Comparison of ENCODE assay signal across 8 cellular contexts in the genomic region with DNA sequence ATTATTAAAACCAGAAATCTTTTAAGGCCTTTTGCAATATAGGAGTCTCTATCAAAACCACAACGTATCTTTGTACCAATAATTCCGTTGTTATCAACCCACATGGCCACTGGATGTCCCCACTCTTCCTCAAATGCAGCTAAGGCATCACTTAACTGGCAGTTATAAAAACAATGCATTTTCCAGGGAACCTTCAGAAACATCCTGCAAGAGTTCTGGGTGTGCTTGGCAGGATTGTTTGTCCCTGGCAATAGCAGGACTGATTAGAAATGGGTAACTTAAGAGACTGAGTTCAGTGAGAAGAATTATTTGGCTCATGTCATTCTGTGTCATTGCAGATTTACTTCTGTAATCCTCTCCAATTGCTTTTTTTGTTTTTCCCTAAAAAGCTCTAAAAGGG.
DNase-seq lines count a peak whose midpoint lies in the region; ATAC-seq and TF ChIP-seq lines count a peak whose summit lies in the region.

No MANE protein-coding gene starts in this region.

- H3K79me2 ChIP-seq in fibroblast of lung (ENCODE audit: control insufficient read depth, insufficient read depth, low read length) (no peaks in the 10 kb centered on the region), osteoblast (ENCODE audit: insufficient read depth, low read length) (no peaks in the 10 kb centered on the region)

- H3K4me1 ChIP-seq in Panc1 (ENCODE audit: control insufficient read depth, insufficient read depth, low read length), result no peaks in the 10 kb centered on the region
- H3K4me1 ChIP-seq in fibroblast of lung (ENCODE audit: control insufficient read depth, extremely low read depth, insufficient read depth, low read length), result no peaks in the 10 kb centered on the region
- H3K4me1 ChIP-seq in osteoblast (ENCODE audit: insufficient read depth, low read length), result no peaks in the 10 kb centered on the region

- peak; percentile 30 for DNase-seq in EL
- peak; percentile 29 to 53 for DNase-seq in Kasumi-1 (lab: John Stamatoyannopoulos, UW)
- DNase-seq in Panc1 (ENCODE audit: low read depth, low spot score), result no peak
- DNase-seq in fibroblast of lung (ENCODE audit: low read depth in 2 of 2), result peak; percentile 36 to 63
- DNase-seq in osteoblast (ENCODE audit: insufficient read length, low spot score, missing footprints), result no peak
- no peak for DNase-seq in GF-D8 (lab: John Stamatoyannopoulos, UW)
- DNase-seq in activated naive CD8-positive, alpha-beta T cell treated with anti-CD3 and anti-CD28 coated beads, Interleukin-2, amount 50 U/mL, for 24 hours, result no peak

- intact Hi-C loops in Panc1 (cut with micrococcal nuclease; ENCODE audit: unreplicated experiment), result loop anchor here (5.0 kb wide), 1 partner anchor 192 kb away; no protein-coding TSS in a partner anchor

- ATAC-seq in Panc1, result no peak
- ATAC-seq in HG03571 (IDR thresholded peaks at IDR 0.05; ENCODE audit: unreplicated experiment), result no peak
- no peak for ATAC-seq in activated naive CD8-positive, alpha-beta T cell treated with anti-CD3 and anti-CD28 coated beads, Interleukin-2, amount 50 U/mL, for 24 hours

- H3K27me3 ChIP-seq in Panc1 (ENCODE audit: control insufficient read depth, insufficient read depth, low read length), result no peaks in the 10 kb centered on the region
- no peaks in the 10 kb centered on the region for H3K27me3 ChIP-seq in fibroblast of lung (ENCODE audit: control insufficient read depth, insufficient read depth, low read length)
- H3K27me3 ChIP-seq in osteoblast (ENCODE audit: insufficient read depth, low read length), result no peaks in the 10 kb centered on the region

- H3K9me3 Mint-ChIP-seq in activated naive CD8-positive, alpha-beta T cell treated with anti-CD3 and anti-CD28 coated beads, Interleukin-2, amount 50 U/mL, for 24 hours, result peaks cover 4% of the 10 kb centered on the region

- POLR2A ChIA-PET in Panc1 (lab: Charles Lee), result no interaction called here

- H3K36me3 ChIP-seq in Panc1 (ENCODE audit: control insufficient read depth, insufficient read depth, low read length), result no peaks in the 10 kb centered on the region
- no peaks in the 10 kb centered on the region for H3K36me3 ChIP-seq in fibroblast of lung (ENCODE audit: control insufficient read depth, insufficient read depth, low read length)
- no peaks in the 10 kb centered on the region for H3K36me3 ChIP-seq in osteoblast (ENCODE audit: insufficient read depth, low read length)

- no peaks in the 10 kb centered on the region for H3K27me3 Mint-ChIP-seq in activated naive CD8-positive, alpha-beta T cell treated with anti-CD3 and anti-CD28 coated beads, Interleukin-2, amount 50 U/mL, for 24 hours

- H3K4me1 Mint-ChIP-seq in activated naive CD8-positive, alpha-beta T cell treated with anti-CD3 and anti-CD28 coated beads, Interleukin-2, amount 50 U/mL, for 24 hours, result no peaks in the 10 kb centered on the region

- H3K4me2 ChIP-seq in fibroblast of lung (ENCODE audit: extremely low read depth, insufficient read depth, low read length), result no peak overlapping the region
- H3K4me2 ChIP-seq in osteoblast (ENCODE audit: insufficient read depth, low read length), result no peak overlapping the region

- H3K27ac ChIP-seq in Panc1 (ENCODE audit: low read length) (no peak overlapping the region), fibroblast of lung (ENCODE audit: insufficient read depth, low read length) (no peak overlapping the region), osteoblast (ENCODE audit: low read depth, low read length) (no peak overlapping the region)

- H4K20me1 ChIP-seq in fibroblast of lung (ENCODE audit: control insufficient read depth, extremely low read depth, insufficient read depth, low read length) (no peaks in the 10 kb centered on the region), osteoblast (ENCODE audit: insufficient read depth, low read length) (no peaks in the 10 kb centered on the region)

- H3K4me3 Mint-ChIP-seq in activated naive CD8-positive, alpha-beta T cell treated with anti-CD3 and anti-CD28 coated beads, Interleukin-2, amount 50 U/mL, for 24 hours, result no peak overlapping the region

- H3K9ac ChIP-seq in fibroblast of lung (ENCODE audit: insufficient read depth, low read length), result no peak overlapping the region

- TF ChIP-seq CTCF in Panc1 (IDR thresholded peaks at IDR 0.05), result peak; percentile 45
- TF ChIP-seq CTCF in fibroblast of lung (conservative IDR thresholded peaks at IDR 0.05 in 1 of 2, IDR thresholded peaks at IDR 0.05 in 1 of 2; ENCODE audit: low read depth in 1 of 2, low read length in 2 of 2), result peak; percentile 58
- TF ChIP-seq CTCF in osteoblast (IDR thresholded peaks at IDR 0.05; ENCODE audit: extremely low read depth, low read depth, low read length), result peak; percentile 61

- H3K36me3 Mint-ChIP-seq in activated naive CD8-positive, alpha-beta T cell treated with anti-CD3 and anti-CD28 coated beads, Interleukin-2, amount 50 U/mL, for 24 hours (ENCODE audit: low read depth), result no peaks in the 10 kb centered on the region

- no peak overlapping the region for H3K27ac Mint-ChIP-seq in activated naive CD8-positive, alpha-beta T cell treated with anti-CD3 and anti-CD28 coated beads, Interleukin-2, amount 50 U/mL, for 24 hours

- no TSS peak for BruUV-seq in Panc1 (replicated peaks; lab: Mats Ljungman, UMichigan)

- H3K9me3 ChIP-seq in Panc1 (ENCODE audit: control insufficient read depth, insufficient read depth, low read depth, low read length) (no peaks in the 10 kb centered on the region), fibroblast of lung (ENCODE audit: control insufficient read depth, insufficient read depth, low read depth, low read length) (no peaks in the 10 kb centered on the region), osteoblast (ENCODE audit: low read depth, low read length) (no peaks in the 10 kb centered on the region)

- H2AFZ ChIP-seq in fibroblast of lung (ENCODE audit: low read length) (no peak overlapping the region), osteoblast (ENCODE audit: low read length) (no peak overlapping the region)

- CTCF ChIA-PET in Panc1 (lab: Charles Lee), result interaction anchor here (0.6 kb wide), 1 partner anchor 195 kb away, joined by 4 read pairs; no protein-coding TSS in a partner anchor

- in situ Hi-C loops in Panc1 (cut with HindIII; ENCODE audit: low pct_unique_long_range_greater_than_20kb, low sequenced_read_pairs), result no loop called here

- H3K4me3 ChIP-seq in Panc1 (ENCODE audit: low read depth in 2 of 2, low read length in 2 of 2) (no peak overlapping the region), fibroblast of lung (replicated peaks in 1 of 4; ENCODE audit: control extremely low read depth in 1 of 4, insufficient read depth in 1 of 4, low read depth in 3 of 4, low read length in 4 of 4) (no peak overlapping the region), osteoblast (ENCODE audit: insufficient read depth, low read length) (no peak overlapping the region)

Comparison
In these comparisons a context has a peak if more than half of its experiments do, and no peak if none do; other contexts are left out.
1. DNase-seq: peak in EL (single experiment), Kasumi-1 (2 of 2) and fibroblast of lung (2 of 2); none in Panc1 (single experiment), osteoblast (single experiment), GF-D8 (single experiment) and activated naive CD8-positive, alpha-beta T cell treated with anti-CD3 and anti-CD28 coated beads, Interleukin-2, amount 50 U/mL, for 24 hours (single experiment).
2. Peak in every context shown above with its lines, with median percentiles within 50 percentile points of each other: CTCF ChIP-seq.